In the genomic region with DNA sequence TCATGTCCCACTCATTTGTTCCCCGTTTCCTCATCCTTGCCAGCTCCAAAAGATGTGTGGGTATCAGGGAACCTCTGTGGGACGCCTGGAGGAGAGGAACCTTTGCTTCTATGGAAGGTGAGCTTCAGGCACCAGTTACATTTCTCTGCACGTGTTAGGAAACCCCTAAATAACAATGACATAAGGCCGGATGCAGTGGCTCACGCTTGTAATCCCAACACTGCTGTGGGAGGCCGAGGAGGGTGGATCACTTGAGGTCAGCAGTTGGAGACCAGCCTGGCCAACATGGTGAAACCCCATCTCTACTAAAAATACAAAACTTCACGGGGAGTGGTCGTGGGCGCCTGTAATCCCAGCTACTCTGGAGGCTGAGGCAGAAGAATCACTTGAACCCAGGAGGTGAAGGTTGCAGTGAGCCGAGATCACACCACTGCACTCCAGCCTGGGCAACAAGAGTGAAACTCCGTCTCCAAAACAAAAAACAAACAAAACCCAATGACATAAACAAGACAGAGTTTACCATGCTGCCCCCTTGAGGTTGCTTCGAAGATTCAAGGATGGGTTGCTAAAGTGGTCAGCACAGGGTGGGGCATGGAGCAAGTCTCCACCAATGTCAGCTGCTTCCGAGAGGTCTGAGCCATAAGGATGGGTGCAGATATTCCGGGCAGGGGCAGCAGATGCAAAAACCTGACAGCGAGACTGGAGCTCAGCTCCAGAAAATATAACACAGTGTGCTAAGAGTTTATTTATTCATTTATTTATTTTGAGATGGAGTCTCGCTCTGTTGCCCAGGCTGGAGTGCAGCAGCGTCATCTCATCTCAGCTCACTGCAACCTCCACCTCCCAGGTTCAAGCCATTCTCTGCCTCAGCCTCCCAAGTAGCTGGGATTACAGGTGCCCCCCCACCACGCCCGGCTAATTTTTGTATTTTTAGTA, we compare ENCODE assay signal across 1 cellular context.
TF ChIP-seq lines count a peak whose summit lies in the region.

No MANE protein-coding gene starts in this region.

TF ChIP-seq in H1, 55 proteins besides CTCF, POLR2A, EP300 and RAD21:
- TF ChIP-seq, protein P1, sequence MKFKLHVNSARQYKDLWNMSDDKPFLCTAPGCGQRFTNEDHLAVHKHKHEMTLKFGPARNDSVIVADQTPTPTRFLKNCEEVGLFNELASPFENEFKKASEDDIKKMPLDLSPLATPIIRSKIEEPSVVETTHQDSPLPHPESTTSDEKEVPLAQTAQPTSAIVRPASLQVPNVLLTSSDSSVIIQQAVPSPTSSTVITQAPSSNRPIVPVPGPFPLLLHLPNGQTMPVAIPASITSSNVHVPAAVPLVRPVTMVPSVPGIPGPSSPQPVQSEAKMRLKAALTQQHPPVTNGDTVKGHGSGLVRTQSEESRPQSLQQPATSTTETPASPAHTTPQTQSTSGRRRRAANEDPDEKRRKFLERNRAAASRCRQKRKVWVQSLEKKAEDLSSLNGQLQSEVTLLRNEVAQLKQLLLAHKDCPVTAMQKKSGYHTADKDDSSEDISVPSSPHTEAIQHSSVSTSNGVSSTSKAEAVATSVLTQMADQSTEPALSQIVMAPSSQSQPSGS (IDR thresholded peaks at IDR 0.05; ENCODE audit: low read length) = peak; percentile 61; the same call in 1 of the 2 replicates
